ENCODE assay signal across 8 cellular contexts in the genomic region with DNA sequence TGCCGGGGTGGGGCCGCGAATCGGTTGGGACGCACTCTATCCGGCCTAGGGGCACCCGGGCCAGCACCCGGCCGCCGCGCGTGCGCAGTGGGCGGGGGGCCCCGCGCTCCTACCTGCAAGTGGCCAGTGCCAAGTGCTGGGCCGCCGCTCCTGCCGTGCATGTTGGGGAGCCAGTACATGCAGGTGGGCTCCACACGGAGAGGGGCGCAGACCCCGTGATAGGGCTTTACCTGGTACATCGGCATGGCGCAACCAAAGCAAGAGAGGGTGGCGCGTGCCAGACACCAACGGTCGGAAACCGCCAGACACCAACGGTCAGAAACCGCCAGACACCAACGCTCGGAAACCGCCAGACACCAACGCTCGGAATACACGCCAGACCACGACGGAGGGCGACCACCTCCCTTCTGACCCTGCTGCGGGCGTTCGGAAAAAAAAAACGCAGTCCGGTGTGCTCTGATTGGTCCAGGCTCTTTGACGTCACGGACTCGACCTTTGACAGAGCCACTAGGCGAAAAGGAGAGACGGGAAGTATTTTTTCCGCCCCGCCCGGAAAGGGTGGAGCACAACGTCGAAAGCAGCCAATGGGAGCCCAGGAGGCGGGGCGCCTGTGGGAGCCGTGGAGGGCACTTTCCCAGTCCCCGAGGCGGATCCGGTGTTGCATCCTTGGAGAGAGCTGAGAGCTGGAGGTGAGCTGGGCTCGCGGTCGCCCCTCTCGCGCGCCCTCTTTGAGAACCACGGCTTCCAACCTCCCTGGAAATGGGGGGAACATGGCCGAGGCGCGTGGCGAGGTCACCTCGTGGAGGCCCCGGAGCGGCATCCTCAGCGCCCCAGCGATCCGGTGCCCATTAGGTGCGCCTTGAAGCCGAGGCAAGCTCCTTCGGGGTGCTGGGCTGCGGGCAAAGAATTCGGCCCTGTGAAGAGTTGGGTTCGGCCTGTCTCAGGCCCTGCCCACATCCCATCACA. TPM values are rescaled to one million over a fixed set of nuclear protein-coding genes. Genes with fewer than 3 reads are reported as not detected.
DNase-seq lines count a peak whose midpoint lies in the region; ATAC-seq and TF ChIP-seq lines count a peak whose summit lies in the region.
"Not testable (repeated sequence)": the region's sequence is repeated elsewhere in the genome, so short reads cannot be mapped to it uniquely, and the experiment has no call there.

No MANE protein-coding gene starts in this region.

- not testable (repeated sequence) for H3K4me1 ChIP-seq in CD8-positive, alpha-beta memory T cell (ENCODE audit: insufficient read depth, low read length); Panc1 (ENCODE audit: control insufficient read depth, insufficient read depth, low read length)

- BruUV-seq in Panc1 (replicated peaks; lab: Mats Ljungman, UMichigan): TSS peak; percentile 98

- not testable (repeated sequence) for H3K9me3 ChIP-seq in CD8-positive, alpha-beta memory T cell (ENCODE audit: low read length); Panc1 (ENCODE audit: control insufficient read depth, insufficient read depth, low read depth, low read length)

- not testable (repeated sequence) for H3K9me3 Mint-ChIP-seq in CD8-positive, alpha-beta memory T cell

- peak overlapping the region; percentile 54 to 95 (median 84) for H3K27ac Mint-ChIP-seq in CD8-positive, alpha-beta memory T cell

- H3K27me3 Mint-ChIP-seq in CD8-positive, alpha-beta memory T cell: not testable (repeated sequence)

- ATAC-seq in GM21737 (IDR thresholded peaks at IDR 0.05; ENCODE audit: unreplicated experiment) (peak; percentile 73), Panc1 (peak; percentile 93)

- not testable (repeated sequence) for H3K36me3 Mint-ChIP-seq in CD8-positive, alpha-beta memory T cell

- POLR2A ChIA-PET in CD8-positive, alpha-beta memory T cell (lab: Charles Lee); Panc1 (lab: Charles Lee): not testable (repeated sequence)

- H3K4me1 Mint-ChIP-seq in CD8-positive, alpha-beta memory T cell: not testable (repeated sequence)

- H3K4me3 Mint-ChIP-seq in CD8-positive, alpha-beta memory T cell: peak overlapping the region; percentile 77 to 91 (median 84)

- intact Hi-C loops in Panc1 (cut with micrococcal nuclease; ENCODE audit: unreplicated experiment): not testable (repeated sequence)

- peak overlapping the region; percentile 19 for H3K4me3 ChIP-seq in CD8-positive, alpha-beta memory T cell (ENCODE audit: low read length)
- peak overlapping the region; percentile 40 to 44 for H3K4me3 ChIP-seq in Panc1 (ENCODE audit: low read depth in 2 of 2, low read length in 2 of 2)

- H3K27ac ChIP-seq in CD8-positive, alpha-beta memory T cell (ENCODE audit: low read depth, low read length): peak overlapping the region; percentile 61
- not testable (repeated sequence) for H3K27ac ChIP-seq in Panc1 (ENCODE audit: low read length)
- H3K27ac ChIP-seq in epithelial cell of prostate: peak overlapping the region; percentile 67

- not testable (repeated sequence) for H3K36me3 ChIP-seq in CD8-positive, alpha-beta memory T cell (ENCODE audit: insufficient read depth, low read length); Panc1 (ENCODE audit: control insufficient read depth, insufficient read depth, low read length)

- DNase-seq in CD8-positive, alpha-beta memory T cell: peak; percentile 73 to 88 (median 83)
- DNase-seq in LHCN-M2 (ENCODE audit: low read depth) (peak; percentile 80), middle frontal gyrus (ENCODE audit: extremely low spot score, low spot score) (peak; percentile 79)
- not testable (repeated sequence) for DNase-seq in Panc1 (ENCODE audit: low read depth, low spot score); epithelial cell of prostate (ENCODE audit: low read depth, low spot score)
- peak; percentile 82 for DNase-seq in activated T-cell treated with anti-CD3 and anti-CD28 coated beads, Interleukin-2, amount 50 U/mL, for 1 hour
- peak; percentile 63 for DNase-seq in stimulated activated CD8-positive, alpha-beta memory T cell treated with anti-CD3 and anti-CD28 coated beads, Interleukin-12 subunit alpha, Interleukin-12 subunit beta, amount 100 ng/mL, for 1 hour (ENCODE audit: low read depth)

- in situ Hi-C loops in Panc1 (cut with HindIII; ENCODE audit: low pct_unique_long_range_greater_than_20kb, low sequenced_read_pairs): not testable (repeated sequence)

- CTCF ChIA-PET in CD8-positive, alpha-beta memory T cell (lab: Charles Lee); Panc1 (lab: Charles Lee): not testable (repeated sequence)

- H3K27me3 ChIP-seq in CD8-positive, alpha-beta memory T cell (ENCODE audit: insufficient read depth, low read length, poor library complexity, severe bottlenecking); Panc1 (ENCODE audit: control insufficient read depth, insufficient read depth, low read length): not testable (repeated sequence)

- not testable (repeated sequence) for TF ChIP-seq CTCF in Panc1 (IDR thresholded peaks at IDR 0.05)

RNA-seq across cellular contexts. Expression of gene GTF2IRD2, which starts 39.0 kb away (rescaled TPM):
- 1 to 10 TPM; 6.1 to 8.0 TPM for total RNA-seq in CD8-positive, alpha-beta memory T cell
- 16.5 TPM for polyA plus RNA-seq in CD8-positive, alpha-beta memory T cell
- total RNA-seq in LHCN-M2 (2014; rRNA removed): 5.6 and 7.8 TPM in 2 replicates
- polyA plus RNA-seq in LHCN-M2 (2012): 17.8 TPM
- 18.8 TPM for total RNA-seq in Panc1 (2021; ENCODE audit: unreplicated experiment)
- 8.1 TPM for polyA plus RNA-seq in Panc1 (2012; ENCODE audit: insufficient read length)
